1 cellular context compared by ENCODE assay signal in the genomic region with DNA sequence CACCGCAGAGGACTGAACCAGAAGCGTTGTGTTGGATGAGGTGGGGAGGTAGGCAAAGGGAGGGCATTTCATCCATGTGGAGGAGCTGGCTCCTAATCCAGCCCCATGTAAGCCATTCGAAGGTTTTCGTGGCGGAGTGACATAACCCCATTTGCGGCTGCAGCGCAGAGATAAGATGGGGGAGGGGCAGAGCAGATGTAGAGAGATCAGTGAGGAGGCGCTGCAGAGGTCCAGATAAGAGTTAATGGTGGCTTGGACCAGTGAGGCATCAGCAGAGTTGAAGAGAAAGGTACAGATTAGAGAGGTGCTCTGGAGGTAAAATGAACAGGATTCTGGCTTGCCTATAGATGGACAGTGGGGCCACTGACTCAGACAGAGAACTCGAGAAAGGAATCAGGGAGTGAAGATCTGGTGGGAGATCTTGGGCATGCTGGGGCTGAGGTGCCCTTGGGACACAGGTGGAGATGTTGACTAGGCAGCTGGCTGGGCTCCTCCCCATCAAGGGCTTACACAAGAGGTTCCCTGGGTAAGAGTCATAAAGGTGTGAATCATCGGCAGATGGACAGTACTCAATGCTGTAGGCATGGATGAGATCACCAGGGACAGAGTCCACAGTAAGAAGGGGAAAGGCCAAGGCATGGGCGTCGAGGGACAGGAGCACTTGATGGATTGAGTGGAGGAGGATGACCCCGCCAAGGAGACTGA.
TF ChIP-seq lines count a peak whose summit lies in the region.

No MANE protein-coding gene starts in this region.

TF ChIP-seq in K562, 482 proteins besides CTCF, POLR2A, EP300 and RAD21 (continued from another document and continues in another):
- TF ChIP-seq TAF7 (tag; IDR thresholded peaks at IDR 0.05) (no peak), CUX1 (CRISPR knock-in tag; IDR thresholded peaks at IDR 0.05) (peak; percentile 96), ZNF174 (CRISPR knock-in tag; IDR thresholded peaks at IDR 0.05) (no peak), ZNF696 (CRISPR knock-in tag; conservative IDR thresholded peaks at IDR 0.05) (no peak), PPARD (CRISPR knock-in tag; IDR thresholded peaks at IDR 0.05) (no peak), ZNF311 (CRISPR knock-in tag; IDR thresholded peaks at IDR 0.05) (peak; percentile 86), ZBTB8A (IDR thresholded peaks at IDR 0.05; ENCODE audit: partially characterized antibody) (no peak), PRMT5 (CRISPR knock-in tag; IDR thresholded peaks at IDR 0.05) (no peak), DIDO1 (tag; IDR thresholded peaks at IDR 0.05; ENCODE audit: low read depth) (peak; percentile 70), SREBF2 (CRISPR knock-in tag; IDR thresholded peaks at IDR 0.05) (no peak), ZNF217 (CRISPR knock-in tag; IDR thresholded peaks at IDR 0.05) (no peak), ZFP36 (IDR thresholded peaks at IDR 0.05; ENCODE audit: low read depth, low read length, partially characterized antibody) (no peak), MYC (IDR thresholded peaks at IDR 0.05; ENCODE audit: low read depth, low read length) (peak; percentile 93), MYC (CRISPR knock-in tag; IDR thresholded peaks at IDR 0.05; ENCODE audit: borderline replicate concordance, low read depth) (no peak), ZFP1 (CRISPR knock-in tag; IDR thresholded peaks at IDR 0.05) (no peak), RBFOX2 (IDR thresholded peaks at IDR 0.05; ENCODE audit: low read depth, low read length) (no peak), SIX5 (IDR thresholded peaks at IDR 0.05; ENCODE audit: borderline replicate concordance in 1 of 2, insufficient read depth in 1 of 2, low read depth in 1 of 2, low read length in 2 of 2) (no peak), MYNN (IDR thresholded peaks at IDR 0.05) (peak; percentile 97), MYNN (CRISPR knock-in tag; IDR thresholded peaks at IDR 0.05) (no peak), E2F3 (CRISPR knock-in tag; IDR thresholded peaks at IDR 0.05) (peak; percentile 82; the same call in 1 of the 2 replicates), SMARCA4 (IDR thresholded peaks at IDR 0.05) (peak; percentile 100), FOXM1 (IDR thresholded peaks at IDR 0.05; ENCODE audit: low read depth) (peak; percentile 99), FOXM1 (CRISPR knock-in tag; IDR thresholded peaks at IDR 0.05; ENCODE audit: low read depth) (0 out of 2 replicates have a peak, but pooled peaks have one; percentile 36), NFXL1 (CRISPR knock-in tag; IDR thresholded peaks at IDR 0.05) (no peak), IFI16 (CRISPR knock-in tag; IDR thresholded peaks at IDR 0.05) (no peak), CBX1 (IDR thresholded peaks at IDR 0.05; ENCODE audit: low read depth) (no peak), MECOM (CRISPR knock-in tag; IDR thresholded peaks at IDR 0.05) (peak; percentile 93), SNIP1 (IDR thresholded peaks at IDR 0.05; ENCODE audit: low read depth) (0 out of 2 replicates have a peak, but pooled peaks have one; percentile 43), MYBL2 (IDR thresholded peaks at IDR 0.05; ENCODE audit: low read depth) (no peak), MYBL2 (CRISPR knock-in tag; IDR thresholded peaks at IDR 0.05; ENCODE audit: borderline replicate concordance) (no peak), CBX8 (IDR thresholded peaks at IDR 0.05; ENCODE audit: borderline replicate concordance, extremely low read depth, low read depth, low read length, poor library complexity, severe bottlenecking) (no peak), OTX1 (CRISPR knock-in tag; IDR thresholded peaks at IDR 0.05) (peak; percentile 97; the same call in 1 of the 2 replicates), BCL6 (CRISPR knock-in tag; IDR thresholded peaks at IDR 0.05) (peak; percentile 88), DNMT1 (IDR thresholded peaks at IDR 0.05) (peak; percentile 86; the same call in 1 of the 2 replicates), POLR2H (tag; IDR thresholded peaks at IDR 0.05; ENCODE audit: low read depth) (no peak), HEY1 (CRISPR knock-in tag; IDR thresholded peaks at IDR 0.05; ENCODE audit: borderline replicate concordance) (peak; percentile 87; the same call in 1 of the 2 replicates), HNRNPL (IDR thresholded peaks at IDR 0.05; ENCODE audit: low read depth, low read length) (no peak), PHB (CRISPR knock-in tag; IDR thresholded peaks at IDR 0.05) (no peak), U2AF2 (optimal IDR thresholded peaks at IDR 0.05; ENCODE audit: low read depth, low read length) (no peak), KLF16 (IDR thresholded peaks at IDR 0.05) (peak; percentile 100), PTRF (tag; IDR thresholded peaks at IDR 0.05) (no peak), SMARCE1 (IDR thresholded peaks at IDR 0.05) (peak; percentile 100), ZNF280B (CRISPR knock-in tag; IDR thresholded peaks at IDR 0.05) (no peak), PHB2 (IDR thresholded peaks at IDR 0.05; ENCODE audit: low read depth) (peak; percentile 100), SMARCB1 (IDR thresholded peaks at IDR 0.05; ENCODE audit: insufficient read length, low read depth) (no peak), SRSF9 (IDR thresholded peaks at IDR 0.05; ENCODE audit: borderline replicate concordance, low read depth, low read length) (no peak), NELFE (IDR thresholded peaks at IDR 0.05; ENCODE audit: insufficient read depth, insufficient read length) (no peak), ZNF263 (CRISPR knock-in tag; IDR thresholded peaks at IDR 0.05; ENCODE audit: borderline replicate concordance) (peak; percentile 82; the same call in 1 of the 2 replicates), SRSF3 (IDR thresholded peaks at IDR 0.05; ENCODE audit: insufficient read depth, low read length) (no peak), FOXA1 (IDR thresholded peaks at IDR 0.05; ENCODE audit: borderline replicate concordance) (no peak)
- TF ChIP-seq, protein P1, sequence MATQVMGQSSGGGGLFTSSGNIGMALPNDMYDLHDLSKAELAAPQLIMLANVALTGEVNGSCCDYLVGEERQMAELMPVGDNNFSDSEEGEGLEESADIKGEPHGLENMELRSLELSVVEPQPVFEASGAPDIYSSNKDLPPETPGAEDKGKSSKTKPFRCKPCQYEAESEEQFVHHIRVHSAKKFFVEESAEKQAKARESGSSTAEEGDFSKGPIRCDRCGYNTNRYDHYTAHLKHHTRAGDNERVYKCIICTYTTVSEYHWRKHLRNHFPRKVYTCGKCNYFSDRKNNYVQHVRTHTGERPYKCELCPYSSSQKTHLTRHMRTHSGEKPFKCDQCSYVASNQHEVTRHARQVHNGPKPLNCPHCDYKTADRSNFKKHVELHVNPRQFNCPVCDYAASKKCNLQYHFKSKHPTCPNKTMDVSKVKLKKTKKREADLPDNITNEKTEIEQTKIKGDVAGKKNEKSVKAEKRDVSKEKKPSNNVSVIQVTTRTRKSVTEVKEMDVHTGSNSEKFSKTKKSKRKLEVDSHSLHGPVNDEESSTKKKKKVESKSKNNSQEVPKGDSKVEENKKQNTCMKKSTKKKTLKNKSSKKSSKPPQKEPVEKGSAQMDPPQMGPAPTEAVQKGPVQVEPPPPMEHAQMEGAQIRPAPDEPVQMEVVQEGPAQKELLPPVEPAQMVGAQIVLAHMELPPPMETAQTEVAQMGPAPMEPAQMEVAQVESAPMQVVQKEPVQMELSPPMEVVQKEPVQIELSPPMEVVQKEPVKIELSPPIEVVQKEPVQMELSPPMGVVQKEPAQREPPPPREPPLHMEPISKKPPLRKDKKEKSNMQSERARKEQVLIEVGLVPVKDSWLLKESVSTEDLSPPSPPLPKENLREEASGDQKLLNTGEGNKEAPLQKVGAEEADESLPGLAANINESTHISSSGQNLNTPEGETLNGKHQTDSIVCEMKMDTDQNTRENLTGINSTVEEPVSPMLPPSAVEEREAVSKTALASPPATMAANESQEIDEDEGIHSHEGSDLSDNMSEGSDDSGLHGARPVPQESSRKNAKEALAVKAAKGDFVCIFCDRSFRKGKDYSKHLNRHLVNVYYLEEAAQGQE (CRISPR knock-in tag; IDR thresholded peaks at IDR 0.05; ENCODE audit: low read depth): no peak
- TF ChIP-seq, protein P2, sequence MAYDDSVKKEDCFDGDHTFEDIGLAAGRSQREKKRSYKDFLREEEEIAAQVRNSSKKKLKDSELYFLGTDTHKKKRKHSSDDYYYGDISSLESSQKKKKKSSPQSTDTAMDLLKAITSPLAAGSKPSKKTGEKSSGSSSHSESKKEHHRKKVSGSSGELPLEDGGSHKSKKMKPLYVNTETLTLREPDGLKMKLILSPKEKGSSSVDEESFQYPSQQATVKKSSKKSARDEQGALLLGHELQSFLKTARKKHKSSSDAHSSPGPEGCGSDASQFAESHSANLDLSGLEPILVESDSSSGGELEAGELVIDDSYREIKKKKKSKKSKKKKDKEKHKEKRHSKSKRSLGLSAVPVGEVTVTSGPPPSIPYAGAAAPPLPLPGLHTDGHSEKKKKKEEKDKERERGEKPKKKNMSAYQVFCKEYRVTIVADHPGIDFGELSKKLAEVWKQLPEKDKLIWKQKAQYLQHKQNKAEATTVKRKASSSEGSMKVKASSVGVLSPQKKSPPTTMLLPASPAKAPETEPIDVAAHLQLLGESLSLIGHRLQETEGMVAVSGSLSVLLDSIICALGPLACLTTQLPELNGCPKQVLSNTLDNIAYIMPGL (CRISPR knock-in tag; IDR thresholded peaks at IDR 0.05): 0 out of 2 replicates have a peak, but pooled peaks have one; percentile 20
- TF ChIP-seq, protein P3, sequence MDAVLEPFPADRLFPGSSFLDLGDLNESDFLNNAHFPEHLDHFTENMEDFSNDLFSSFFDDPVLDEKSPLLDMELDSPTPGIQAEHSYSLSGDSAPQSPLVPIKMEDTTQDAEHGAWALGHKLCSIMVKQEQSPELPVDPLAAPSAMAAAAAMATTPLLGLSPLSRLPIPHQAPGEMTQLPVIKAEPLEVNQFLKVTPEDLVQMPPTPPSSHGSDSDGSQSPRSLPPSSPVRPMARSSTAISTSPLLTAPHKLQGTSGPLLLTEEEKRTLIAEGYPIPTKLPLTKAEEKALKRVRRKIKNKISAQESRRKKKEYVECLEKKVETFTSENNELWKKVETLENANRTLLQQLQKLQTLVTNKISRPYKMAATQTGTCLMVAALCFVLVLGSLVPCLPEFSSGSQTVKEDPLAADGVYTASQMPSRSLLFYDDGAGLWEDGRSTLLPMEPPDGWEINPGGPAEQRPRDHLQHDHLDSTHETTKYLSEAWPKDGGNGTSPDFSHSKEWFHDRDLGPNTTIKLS (IDR thresholded peaks at IDR 0.05; ENCODE audit: borderline replicate concordance, low read depth): peak; percentile 91
- TF ChIP-seq, protein P4, sequence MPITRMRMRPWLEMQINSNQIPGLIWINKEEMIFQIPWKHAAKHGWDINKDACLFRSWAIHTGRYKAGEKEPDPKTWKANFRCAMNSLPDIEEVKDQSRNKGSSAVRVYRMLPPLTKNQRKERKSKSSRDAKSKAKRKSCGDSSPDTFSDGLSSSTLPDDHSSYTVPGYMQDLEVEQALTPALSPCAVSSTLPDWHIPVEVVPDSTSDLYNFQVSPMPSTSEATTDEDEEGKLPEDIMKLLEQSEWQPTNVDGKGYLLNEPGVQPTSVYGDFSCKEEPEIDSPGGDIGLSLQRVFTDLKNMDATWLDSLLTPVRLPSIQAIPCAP (CRISPR knock-in tag; IDR thresholded peaks at IDR 0.05; ENCODE audit: borderline replicate concordance): no peak
- TF ChIP-seq, protein P5, sequence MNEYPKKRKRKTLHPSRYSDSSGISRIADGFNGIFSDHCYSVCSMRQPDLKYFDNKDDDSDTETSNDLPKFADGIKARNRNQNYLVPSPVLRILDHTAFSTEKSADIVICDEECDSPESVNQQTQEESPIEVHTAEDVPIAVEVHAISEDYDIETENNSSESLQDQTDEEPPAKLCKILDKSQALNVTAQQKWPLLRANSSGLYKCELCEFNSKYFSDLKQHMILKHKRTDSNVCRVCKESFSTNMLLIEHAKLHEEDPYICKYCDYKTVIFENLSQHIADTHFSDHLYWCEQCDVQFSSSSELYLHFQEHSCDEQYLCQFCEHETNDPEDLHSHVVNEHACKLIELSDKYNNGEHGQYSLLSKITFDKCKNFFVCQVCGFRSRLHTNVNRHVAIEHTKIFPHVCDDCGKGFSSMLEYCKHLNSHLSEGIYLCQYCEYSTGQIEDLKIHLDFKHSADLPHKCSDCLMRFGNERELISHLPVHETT (CRISPR knock-in tag; conservative IDR thresholded peaks at IDR 0.05 in 1 of 2, IDR thresholded peaks at IDR 0.05 in 1 of 2): peak in 1 of 2 experiments; percentile 97; a peak in 2 of 4 replicates
